Comparison of ENCODE assay signal across 20 cellular contexts in the genomic region with DNA sequence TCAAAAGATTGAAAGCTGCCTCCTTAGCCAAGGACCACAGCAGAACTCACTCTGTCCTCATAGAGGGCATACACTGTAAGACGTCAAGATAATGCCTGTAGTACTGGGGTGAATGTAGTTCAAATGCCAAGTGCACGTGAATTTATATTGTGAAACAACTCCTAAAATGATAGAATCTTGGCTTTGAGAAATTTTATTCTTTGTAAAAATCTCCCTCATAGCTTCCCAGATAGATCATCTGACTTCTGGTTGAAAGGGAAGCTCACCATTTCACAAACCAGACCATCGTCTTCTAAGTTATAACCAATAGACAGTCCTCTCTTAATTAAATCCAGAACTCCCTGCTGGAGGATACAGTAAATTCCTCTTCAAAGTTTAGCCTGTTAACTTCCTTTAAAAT.
"Had no signal": no experiment of that assay in that cellular context is flagged by ENCODE, and none has a peak within 500 bp of the region (broad histone marks: within the 10 kb centered on the region; RNA-seq: fewer than 3 reads in every experiment).

No MANE protein-coding gene starts in this region.

- H3K36me3 ChIP-seq: esophagus squamous epithelium, sigmoid colon, tibial nerve, upper lobe of right lung, vagina had no signal

- DNase-seq: effector memory CD8-positive, alpha-beta T cell; esophagus squamous epithelium; foreskin melanocyte; head of caudate nucleus; hypothalamus; islet precursor cell; mammary epithelial cell; mucosa of descending colon; naive thymus-derived CD8-positive, alpha-beta T cell; posterior cingulate gyrus; sigmoid colon; stimulated activated CD4-positive, alpha-beta T cell treated with anti-CD3 and anti-CD28 coated beads, Interleukin-2, amount 100 ng/mL, for 24 hours; stimulated activated CD4-positive, alpha-beta T cell treated with anti-CD3 and anti-CD28 coated beads, Interleukin-4, amount 100 ng/mL, for 4 hours; stimulated activated naive B cell treated with anti-CD40 and anti-IgM and Interleukin-4, amounts not matched to agents 10 μg/mL and 1 μg/mL and 100 μg/mL, for 72 hours; stimulated activated naive CD8-positive, alpha-beta T cell treated with anti-CD3 and anti-CD28 coated beads, Interleukin-15, amount 100 ng/mL, for 72 hours; testis; upper lobe of right lung had no signal

- H3K4me3 ChIP-seq: esophagus squamous epithelium, mucosa of descending colon, sigmoid colon, skin epidermis, testis, tibial nerve, upper lobe of right lung, vagina had no signal

- H3K27ac ChIP-seq: esophagus squamous epithelium, sigmoid colon, testis, tibial nerve, upper lobe of right lung, vagina had no signal

- H3K27me3 ChIP-seq: esophagus squamous epithelium, sigmoid colon, testis, tibial nerve, upper lobe of right lung, vagina had no signal

- H3K4me1 ChIP-seq: esophagus squamous epithelium, sigmoid colon, testis, upper lobe of right lung had no signal

- H3K9me3 ChIP-seq: esophagus squamous epithelium, sigmoid colon, testis, tibial nerve, upper lobe of right lung, vagina had no signal
